In the genomic region with DNA sequence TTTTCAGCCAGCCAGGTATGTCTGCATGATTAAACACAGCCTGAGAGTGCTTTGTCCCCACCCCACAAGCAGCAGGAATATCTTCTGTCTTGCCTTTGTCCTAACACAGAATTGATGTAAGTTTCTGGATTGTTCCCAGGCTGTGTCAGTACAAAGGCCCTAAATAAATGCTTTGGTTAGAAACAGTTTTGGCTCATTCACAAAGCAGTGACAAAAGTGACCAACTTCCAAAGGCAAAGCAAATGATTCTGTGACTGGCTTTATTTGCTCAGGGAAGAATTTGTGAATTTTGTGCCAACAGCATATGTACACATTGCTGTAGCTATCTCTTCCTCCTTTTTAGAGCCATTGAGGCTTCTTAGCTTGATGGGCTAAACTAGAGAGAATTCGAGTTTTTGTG, we compare ENCODE assay signal across 16 cellular contexts.
DNase-seq lines count a peak whose midpoint lies in the region; ATAC-seq lines count a peak whose summit lies in the region.
"Had no signal": no experiment of that assay in that cellular context is flagged by ENCODE, and none has a peak within 500 bp of the region (broad histone marks: within the 10 kb centered on the region; RNA-seq: fewer than 3 reads in every experiment).

No MANE protein-coding gene starts in this region.

- peak; percentile 0 for DNase-seq in NCI-H146 (lab: John Stamatoyannopoulos, UW)
- DNase-seq in NCI-H146 treated with DMSO at 0.1 percent for 48 hours (lab: John Stamatoyannopoulos, UW; ENCODE audit: unreplicated experiment): no peak
- peak; percentile 92 for DNase-seq in globus pallidus (ENCODE audit: low spot score)
- DNase-seq in middle frontal gyrus (ENCODE audit: extremely low spot score, low spot score): peak; percentile 75
- no peak for DNase-seq in SIG-M5 (lab: John Stamatoyannopoulos, UW)
- no peak for DNase-seq in epidermal melanocyte (ENCODE audit: insufficient read length, low spot score)
- no peak for DNase-seq in activated naive CD8-positive, alpha-beta T cell treated with anti-CD3 and anti-CD28 coated beads for 36 hours
- DNase-seq: 8988T, DMS153, EL, H9, MV-4-11, NCI-H1694, SHP77 treated with DMSO at 0.1 percent for 48 hours had no signal

- no peak for ATAC-seq in GM19035 (IDR thresholded peaks at IDR 0.05; ENCODE audit: unreplicated experiment)

- peaks cover 3% of the 10 kb centered on the region for H3K27me3 Mint-ChIP-seq in activated naive CD8-positive, alpha-beta T cell treated with anti-CD3 and anti-CD28 coated beads for 36 hours

- H3K9me3 Mint-ChIP-seq in activated naive CD8-positive, alpha-beta T cell treated with anti-CD3 and anti-CD28 coated beads for 36 hours: no peaks in the 10 kb centered on the region
- H3K9me3 Mint-ChIP-seq: H9, IgD-negative memory B cell had no signal

- no peak overlapping the region for H3K4me3 Mint-ChIP-seq in activated naive CD8-positive, alpha-beta T cell treated with anti-CD3 and anti-CD28 coated beads for 36 hours
- H3K4me3 Mint-ChIP-seq: H9, IgD-negative memory B cell had no signal

- no peaks in the 10 kb centered on the region for H3K4me1 Mint-ChIP-seq in activated naive CD8-positive, alpha-beta T cell treated with anti-CD3 and anti-CD28 coated beads for 36 hours
- H3K4me1 Mint-ChIP-seq: IgD-negative memory B cell had no signal

- no peak overlapping the region for H3K27ac Mint-ChIP-seq in activated naive CD8-positive, alpha-beta T cell treated with anti-CD3 and anti-CD28 coated beads for 36 hours
- H3K27ac Mint-ChIP-seq: IgD-negative memory B cell had no signal

- H3K36me3 Mint-ChIP-seq in activated naive CD8-positive, alpha-beta T cell treated with anti-CD3 and anti-CD28 coated beads for 36 hours: no peaks in the 10 kb centered on the region
- H3K36me3 Mint-ChIP-seq: IgD-negative memory B cell had no signal

Comparison
In these comparisons a context has a peak if more than half of its experiments do, and no peak if none do; other contexts are left out.
1. DNase-seq: peak in NCI-H146 (single experiment), globus pallidus (single experiment) and middle frontal gyrus (single experiment); none in NCI-H146 treated with DMSO at 0.1 percent for 48 hours (single experiment), SIG-M5 (single experiment), epidermal melanocyte (single experiment) and activated naive CD8-positive, alpha-beta T cell treated with anti-CD3 and anti-CD28 coated beads for 36 hours (single experiment).